In genomic region chr2:190534310-190535118, GRCh38 we compare ENCODE assay signal across 8 cellular contexts. TPM values are rescaled to one million over a fixed set of nuclear protein-coding genes. Genes with fewer than 3 reads are reported as not detected.
A peak's percentile ranks its signal among the peaks of the same experiment; 100 is the strongest.
DNase-seq lines count a peak whose midpoint lies in the region; ATAC-seq and TF ChIP-seq lines count a peak whose summit lies in the region.

Gene NEMP2 (minus strand): TSS chr2:190534722. CDS start chr2:190534655, 67 bp downstream.

- H3K27me3 ChIP-seq in BE2C (no peaks in the 10 kb centered on the region), ectodermal cell (ENCODE audit: control insufficient read depth, insufficient read depth, low read length, poor library complexity, severe bottlenecking) (no peaks in the 10 kb centered on the region), lung (ENCODE audit: control insufficient read depth, insufficient read depth) (no peaks in the 10 kb centered on the region)

- no peaks in the 10 kb centered on the region for H3K9me3 ChIP-seq in BE2C
- no peaks in the 10 kb centered on the region for H3K9me3 ChIP-seq in ectodermal cell (ENCODE audit: control insufficient read depth, low read length)
- H3K9me3 ChIP-seq in lung (ENCODE audit: control insufficient read depth in 2 of 2, insufficient read depth in 1 of 2, low read length in 1 of 2), result peaks cover 0 to 2% of the 10 kb centered on the region in 2 donors

- H3K27ac ChIP-seq in ectodermal cell (ENCODE audit: insufficient read depth, low read depth, low read length, poor library complexity, severe bottlenecking) (peak within 1 kb of the TSS; percentile 81), lung (ENCODE audit: low read depth in 1 of 2, low read length in 1 of 2) (peak within 1 kb of the TSS; percentile 86 to 99)

- DNase-seq in BE2C (peak; percentile 83), NCI-H69 (lab: John Stamatoyannopoulos, UW) (peak; percentile 94), lung (ENCODE audit: low spot score) (peak; percentile 78)
- DNase-seq in activated CD4-positive, alpha-beta memory T cell treated with anti-CD3 and anti-CD28 coated beads, Interleukin-2, amount 10 ng/mL, durations not matched to agents 7 days and 5 days, result peak; percentile 83
- peak; percentile 58 for DNase-seq in stimulated activated CD8-positive, alpha-beta memory T cell treated with anti-CD3 and anti-CD28 coated beads, Interleukin-12 subunit alpha, Interleukin-12 subunit beta, amount 100 ng/mL, for 1 hour (ENCODE audit: low read depth)

- H3K4me3 Mint-ChIP-seq in activated CD4-positive, alpha-beta memory T cell treated with anti-CD3 and anti-CD28 coated beads, Interleukin-2, amount 10 ng/mL, durations not matched to agents 7 days and 5 days, result peak within 1 kb of the TSS; percentile 89

- H3K4me1 Mint-ChIP-seq in activated CD4-positive, alpha-beta memory T cell treated with anti-CD3 and anti-CD28 coated beads, Interleukin-2, amount 10 ng/mL, durations not matched to agents 7 days and 5 days, result peaks cover 55% of the 10 kb centered on the region

- H3K27me3 Mint-ChIP-seq in activated CD4-positive, alpha-beta memory T cell treated with anti-CD3 and anti-CD28 coated beads, Interleukin-2, amount 10 ng/mL, durations not matched to agents 7 days and 5 days, result no peaks in the 10 kb centered on the region

- CTCF ChIA-PET in activated CD4-positive, alpha-beta memory T cell treated with anti-CD3 and anti-CD28 coated beads, Interleukin-2, amount 10 ng/mL, durations not matched to agents 7 days and 5 days (lab: Charles Lee), result interaction anchor here (1.1 to 1.5 kb wide), 2 partner anchors 116 to 145 kb away, joined by 3 to 9 read pairs; no protein-coding TSS in a partner anchor

- peak within 1 kb of the TSS; percentile 72 for H3K4me3 ChIP-seq in BE2C (ENCODE audit: low read depth, low read length)
- H3K4me3 ChIP-seq in ectodermal cell (ENCODE audit: insufficient read depth, low read depth, low read length), result peak within 1 kb of the TSS; percentile 46
- H3K4me3 ChIP-seq in lung, result peak within 1 kb of the TSS; percentile 92

- ATAC-seq in GM19025 (IDR thresholded peaks at IDR 0.05; ENCODE audit: low read depth, unreplicated experiment) (peak; percentile 76), HG03280 (IDR thresholded peaks at IDR 0.05; ENCODE audit: unreplicated experiment) (peak; percentile 68), lung (ENCODE audit: insufficient read depth, low FRiP score) (peak; percentile 93)

- H3K4me1 ChIP-seq in BE2C, result no peaks in the 10 kb centered on the region
- H3K4me1 ChIP-seq in ectodermal cell (ENCODE audit: control insufficient read depth, insufficient read depth, low read length), result peaks cover 12% of the 10 kb centered on the region
- peaks cover 6% of the 10 kb centered on the region in 2 donors for H3K4me1 ChIP-seq in lung (ENCODE audit: control insufficient read depth in 2 of 2, insufficient read depth in 2 of 2, low read length in 2 of 2)

- POLR2A ChIA-PET in activated CD4-positive, alpha-beta memory T cell treated with anti-CD3 and anti-CD28 coated beads, Interleukin-2, amount 10 ng/mL, durations not matched to agents 7 days and 5 days (lab: Charles Lee), result interaction anchor here (0.7 to 3.1 kb wide), 34 partner anchors 14 to 877 kb away, joined by 3 to 43 read pairs (median 4); partner anchors contain the start of genes GLS, INPP1, MFSD6 and NAB1

- H3K36me3 Mint-ChIP-seq in activated CD4-positive, alpha-beta memory T cell treated with anti-CD3 and anti-CD28 coated beads, Interleukin-2, amount 10 ng/mL, durations not matched to agents 7 days and 5 days (ENCODE audit: low read depth), result peaks cover 46% of the 10 kb centered on the region

- H3K27ac Mint-ChIP-seq in activated CD4-positive, alpha-beta memory T cell treated with anti-CD3 and anti-CD28 coated beads, Interleukin-2, amount 10 ng/mL, durations not matched to agents 7 days and 5 days, result peak within 1 kb of the TSS; percentile 99

- H3K36me3 ChIP-seq in BE2C, result no peaks in the 10 kb centered on the region
- no peaks in the 10 kb centered on the region for H3K36me3 ChIP-seq in ectodermal cell (ENCODE audit: control insufficient read depth, insufficient read depth, low read length)
- H3K36me3 ChIP-seq in lung (ENCODE audit: control insufficient read depth in 2 of 2, insufficient read depth in 2 of 2, low read length in 2 of 2), result no peaks in the 10 kb centered on the region

- 1% methylated on average over 92 of the region's 92 CpGs for WGBS in ectodermal cell, 2 experiments
- WGBS in lung, 2 donors, result 0% methylated on average over 66 to 92 of the region's 92 CpGs

- TF ChIP-seq CTCF in BE2C (IDR thresholded peaks at IDR 0.05; ENCODE audit: low read depth, low read length) (no peak), lung (IDR thresholded peaks at IDR 0.05; ENCODE audit: control extremely low read depth, extremely low read depth) (no peak)

- H3K9me3 Mint-ChIP-seq in activated CD4-positive, alpha-beta memory T cell treated with anti-CD3 and anti-CD28 coated beads, Interleukin-2, amount 10 ng/mL, durations not matched to agents 7 days and 5 days, result peaks cover 24% of the 10 kb centered on the region

RNA-seq across cellular contexts. Expression of gene NEMP2, which starts in this region (rescaled TPM):
- 3.2 TPM for polyA plus RNA-seq in BE2C (2012; ENCODE audit: insufficient read depth, insufficient read length, low read depth)
- total RNA-seq in activated CD4-positive, alpha-beta memory T cell treated with anti-CD3 and anti-CD28 coated beads, Interleukin-2, amount 10 ng/mL, durations not matched to agents 7 days and 5 days, result 10 to 100 TPM; 18.9 to 19.1 TPM
- 4.9 TPM for polyA plus RNA-seq in ectodermal cell (2013, experiment 1 of 4)
- 4.4 TPM for polyA plus RNA-seq in ectodermal cell (2013, experiment 2 of 4)
- 2.3 TPM for polyA plus RNA-seq in ectodermal cell (2013, experiment 3 of 4)
- 3.1 TPM for polyA plus RNA-seq in ectodermal cell (2013, experiment 4 of 4)
- 10 to 100 TPM in 1 of 2 donors, 1 to 10 TPM in 1; 3.4 to 11.2 TPM for total RNA-seq in lung
- 1 to 10 TPM in 1 of 2 donors, under 1 TPM in 1; 0.85 to 1.8 TPM for polyA plus RNA-seq in lung

Comparison
In these comparisons a context has a peak if more than half of its experiments do, and no peak if none do; other contexts are left out.
1. Peak in every context shown above with its lines: DNase-seq, ATAC-seq, H3K4me3 ChIP-seq and H3K27ac ChIP-seq.